23 cellular contexts compared by ENCODE assay signal in genomic region chr1:226983247-226983997, GRCh38. TPM values are rescaled to one million over a fixed set of nuclear protein-coding genes. Genes with fewer than 3 reads are reported as not detected.
DNase-seq lines count a peak whose midpoint lies in the region; ATAC-seq, FAIRE-seq and TF ChIP-seq lines count a peak whose summit lies in the region.
"Had no signal": no experiment of that assay in that cellular context is flagged by ENCODE, and none has a peak within 500 bp of the region (broad histone marks: within the 10 kb centered on the region; RNA-seq: fewer than 3 reads in every experiment).

No MANE protein-coding gene starts in this region.

- peak overlapping the region; percentile 41 for H3K27ac Mint-ChIP-seq in activated naive CD4-positive, alpha-beta T cell treated with anti-CD3 and anti-CD28 coated beads, Interleukin-2, amount 50 U/mL, for 24 hours
- no peak overlapping the region for H3K27ac Mint-ChIP-seq in activated naive CD4-positive, alpha-beta T cell treated with anti-CD3 and anti-CD28 coated beads, Interleukin-2, amount 10 ng/mL, durations not matched to agents 7 days and 5 days

- no peaks in the 10 kb centered on the region for H3K4me1 Mint-ChIP-seq in activated naive CD4-positive, alpha-beta T cell treated with anti-CD3 and anti-CD28 coated beads, Interleukin-2, amount 50 U/mL, for 24 hours
- H3K4me1 Mint-ChIP-seq in activated naive CD4-positive, alpha-beta T cell treated with anti-CD3 and anti-CD28 coated beads, Interleukin-2, amount 10 ng/mL, durations not matched to agents 7 days and 5 days, result no peaks in the 10 kb centered on the region
- H3K4me1 Mint-ChIP-seq: IgD-negative memory B cell had no signal

- TF ChIP-seq EP300 in K562 (IDR thresholded peaks at IDR 0.05; ENCODE audit: low read length), result no peak
- no peak for TF ChIP-seq EP300 in suprapubic skin (IDR thresholded peaks at IDR 0.05)

- H3K27ac ChIP-seq in K562 (ENCODE audit: extremely low read depth, low read depth, low read length), result no peak overlapping the region
- no peak overlapping the region for H3K27ac ChIP-seq in neuronal stem cell (replicated peaks; ENCODE audit: low read length)
- no peak overlapping the region for H3K27ac ChIP-seq in suprapubic skin
- no peak overlapping the region for H3K27ac ChIP-seq in GM23248
- H3K27ac ChIP-seq: PC-9, prostate gland, skin epidermis had no signal

- H2AFZ ChIP-seq in K562 (ENCODE audit: low read depth, low read length) (no peak overlapping the region), neuronal stem cell (ENCODE audit: low read length) (no peak overlapping the region), GM23248 (no peak overlapping the region)
- H2AFZ ChIP-seq: PC-9 had no signal

- H3K9me2 ChIP-seq in GM23248 (ENCODE audit: insufficient read depth), result no peaks in the 10 kb centered on the region

- H3K79me2 ChIP-seq in K562 (ENCODE audit: control insufficient read depth, insufficient read depth, low read length), result no peaks in the 10 kb centered on the region
- no peaks in the 10 kb centered on the region for H3K79me2 ChIP-seq in GM23248 (ENCODE audit: insufficient read depth)

- peak overlapping the region; percentile 85 for H3K23ac ChIP-seq in neuronal stem cell (ENCODE audit: low read depth, low read length, poor library complexity)

- H3K27me3 ChIP-seq in K562 (ENCODE audit: control insufficient read depth in 2 of 2, insufficient read depth in 2 of 2, low read length in 2 of 2) (no peaks in the 10 kb centered on the region), neuronal stem cell (ENCODE audit: control insufficient read depth in 3 of 3, insufficient read depth in 3 of 3, low read depth in 1 of 3, low read length in 3 of 3) (no peaks in the 10 kb centered on the region), suprapubic skin (no peaks in the 10 kb centered on the region), GM23248 (replicated peaks; ENCODE audit: insufficient read depth) (no peaks in the 10 kb centered on the region)
- H3K27me3 ChIP-seq: breast epithelium had no signal

- H3K14ac ChIP-seq in neuronal stem cell (ENCODE audit: low read length), result no peak overlapping the region

- H3K27me3 Mint-ChIP-seq in activated naive CD4-positive, alpha-beta T cell treated with anti-CD3 and anti-CD28 coated beads, Interleukin-2, amount 50 U/mL, for 24 hours, result no peaks in the 10 kb centered on the region
- H3K27me3 Mint-ChIP-seq in activated naive CD4-positive, alpha-beta T cell treated with anti-CD3 and anti-CD28 coated beads, Interleukin-2, amount 10 ng/mL, durations not matched to agents 7 days and 5 days, result no peaks in the 10 kb centered on the region
- H3K27me3 Mint-ChIP-seq: IgD-negative memory B cell had no signal

- peaks cover 36% of the 10 kb centered on the region for H3K36me3 ChIP-seq in K562 (ENCODE audit: control insufficient read depth, insufficient read depth, low read length)
- peaks cover 0 to 25% of the 10 kb centered on the region in 2 donors for H3K36me3 ChIP-seq in neuronal stem cell (replicated peaks in 1 of 2; ENCODE audit: control insufficient read depth in 2 of 2, insufficient read depth in 2 of 2, low read length in 2 of 2)
- H3K36me3 ChIP-seq in suprapubic skin, result peaks cover 85% of the 10 kb centered on the region
- no peaks in the 10 kb centered on the region for H3K36me3 ChIP-seq in GM23248 (ENCODE audit: low read depth)
- H3K36me3 ChIP-seq: breast epithelium had no signal

- TF ChIP-seq POLR2A in K562 (conservative IDR thresholded peaks at IDR 0.05), result 0 out of 2 replicates have a peak, but pooled peaks have one; percentile 15
- no peak for TF ChIP-seq POLR2A in suprapubic skin (IDR thresholded peaks at IDR 0.05)

- H3K9me1 ChIP-seq in K562 (ENCODE audit: control insufficient read depth, insufficient read depth, low read length), result peaks cover 4% of the 10 kb centered on the region

- no peaks in the 10 kb centered on the region for H3F3A ChIP-seq in GM23248 (ENCODE audit: insufficient read depth)

- H3K79me1 ChIP-seq in neuronal stem cell (ENCODE audit: low read depth, low read length), result no peaks in the 10 kb centered on the region

- peaks cover 12% of the 10 kb centered on the region for H3K36me3 Mint-ChIP-seq in activated naive CD4-positive, alpha-beta T cell treated with anti-CD3 and anti-CD28 coated beads, Interleukin-2, amount 50 U/mL, for 24 hours
- H3K36me3 Mint-ChIP-seq in activated naive CD4-positive, alpha-beta T cell treated with anti-CD3 and anti-CD28 coated beads, Interleukin-2, amount 10 ng/mL, durations not matched to agents 7 days and 5 days, result peaks cover 6% of the 10 kb centered on the region

- H3K4me3 Mint-ChIP-seq in activated naive CD4-positive, alpha-beta T cell treated with anti-CD3 and anti-CD28 coated beads, Interleukin-2, amount 50 U/mL, for 24 hours, result no peak overlapping the region
- no peak overlapping the region for H3K4me3 Mint-ChIP-seq in activated naive CD4-positive, alpha-beta T cell treated with anti-CD3 and anti-CD28 coated beads, Interleukin-2, amount 10 ng/mL, durations not matched to agents 7 days and 5 days

- TF ChIP-seq RAD21 in K562 (CRISPR knock-in tag; conservative IDR thresholded peaks at IDR 0.05 in 1 of 2, IDR thresholded peaks at IDR 0.05 in 1 of 2), result no peak

- no peak overlapping the region for H2BK15ac ChIP-seq in neuronal stem cell (ENCODE audit: low read length)

- FAIRE-seq in K562 (lab: Jason Lieb, UNC), result no peak
- FAIRE-seq: endothelial cell of umbilical vein, H1 had no signal

- H3K9me3 ChIP-seq in K562 (replicated peaks; ENCODE audit: control insufficient read depth, insufficient read depth, low read depth, low read length), result no peaks in the 10 kb centered on the region
- H3K9me3 ChIP-seq in neuronal stem cell (replicated peaks in 1 of 2; ENCODE audit: control insufficient read depth in 2 of 2, insufficient read depth in 1 of 2, low read depth in 1 of 2, low read length in 2 of 2), result peaks cover 0 to 2% of the 10 kb centered on the region in 2 donors
- H3K9me3 ChIP-seq in suprapubic skin, result no peaks in the 10 kb centered on the region
- H3K9me3 ChIP-seq in GM23248 (ENCODE audit: low read depth), result no peaks in the 10 kb centered on the region
- H3K9me3 ChIP-seq: breast epithelium, mucosa of descending colon, prostate gland had no signal

- intact Hi-C loops in K562 (cut with micrococcal nuclease), result no loop called here

- H2BK12ac ChIP-seq in neuronal stem cell (ENCODE audit: low read length), result no peak overlapping the region

- TF ChIP-seq CTCF in K562 (IDR thresholded peaks at IDR 0.05 in 2 of 3, conservative IDR thresholded peaks at IDR 0.05 in 1 of 3; ENCODE audit: insufficient read depth in 2 of 3, low read depth in 1 of 3, low read length in 3 of 3), result no peak
- no peak for TF ChIP-seq CTCF in suprapubic skin (IDR thresholded peaks at IDR 0.05)

- peak overlapping the region; percentile 71 for H3K18ac ChIP-seq in neuronal stem cell (ENCODE audit: low read length)

- no peak overlapping the region for H4K91ac ChIP-seq in neuronal stem cell (ENCODE audit: low read depth, low read length, poor library complexity)

- CTCF ChIA-PET in activated naive CD4-positive, alpha-beta T cell treated with anti-CD3 and anti-CD28 coated beads, Interleukin-2, amount 10 ng/mL, durations not matched to agents 7 days and 5 days (lab: Charles Lee), result no interaction called here
- CTCF ChIA-PET in K562 (lab: Yijun Ruan, JAX; ENCODE audit: low intra/inter-chr PET ratio), result no interaction called here

- H3K4me3 ChIP-seq in K562, result no peak overlapping the region
- H3K4me3 ChIP-seq in neuronal stem cell (ENCODE audit: low read length in 2 of 2), result no peak overlapping the region
- no peak overlapping the region for H3K4me3 ChIP-seq in suprapubic skin
- no peak overlapping the region for H3K4me3 ChIP-seq in GM23248
- H3K4me3 ChIP-seq: breast epithelium, mucosa of descending colon, PC-9, prostate gland, skin epidermis had no signal

- H3K4ac ChIP-seq in neuronal stem cell (ENCODE audit: low read length), result no peak overlapping the region

- ATAC-seq in K562, result no peak
- ATAC-seq: mucosa of descending colon; stimulated activated naive CD8-positive, alpha-beta T cell treated with anti-CD3 and anti-CD28 coated beads, Interleukin-15, Interleukin-2, amounts not matched to agents 100 U/mL and 50 U/mL, for 24 hours had no signal

- H2AK5ac ChIP-seq in neuronal stem cell (ENCODE audit: low read depth, low read length), result peak overlapping the region; percentile 7

- H3K9me3 Mint-ChIP-seq in activated naive CD4-positive, alpha-beta T cell treated with anti-CD3 and anti-CD28 coated beads, Interleukin-2, amount 50 U/mL, for 24 hours, result no peaks in the 10 kb centered on the region
- H3K9me3 Mint-ChIP-seq in activated naive CD4-positive, alpha-beta T cell treated with anti-CD3 and anti-CD28 coated beads, Interleukin-2, amount 10 ng/mL, durations not matched to agents 7 days and 5 days, result no peaks in the 10 kb centered on the region
- H3K9me3 Mint-ChIP-seq: IgD-negative memory B cell had no signal

- H3K4me1 ChIP-seq in K562 (replicated peaks in 1 of 2; ENCODE audit: control insufficient read depth in 2 of 2, insufficient read depth in 2 of 2, low read length in 2 of 2) (peaks cover 0 to 59% of the 10 kb centered on the region in 2 experiments; a peak in 2 of 5 replicates), neuronal stem cell (ENCODE audit: control insufficient read depth in 2 of 2, insufficient read depth in 1 of 2, low read depth in 1 of 2, low read length in 2 of 2) (peaks cover 0 to 3% of the 10 kb centered on the region in 2 donors), suprapubic skin (peaks cover 5% of the 10 kb centered on the region), GM23248 (ENCODE audit: insufficient read depth) (no peaks in the 10 kb centered on the region)

- H3K9ac ChIP-seq in K562 (ENCODE audit: insufficient read depth in 1 of 2, low read depth in 2 of 2, low read length in 2 of 2) (peak overlapping the region in 1 of 2 experiments; percentile 9; a peak in 1 of 4 replicates), neuronal stem cell (ENCODE audit: low read depth, low read length, poor library complexity) (no peak overlapping the region), GM23248 (no peak overlapping the region)

- BruUV-seq in K562 (replicated peaks; lab: Mats Ljungman, UMichigan), result no TSS peak

- H3K4me2 ChIP-seq in K562 (ENCODE audit: insufficient read depth, low read length) (no peak overlapping the region), neuronal stem cell (ENCODE audit: insufficient read depth, low read length, poor library complexity, severe bottlenecking) (no peak overlapping the region), GM23248 (ENCODE audit: unreplicated experiment) (no peak overlapping the region)
- H3K4me2 ChIP-seq: PC-9 had no signal

- WGBS in K562 (ENCODE audit: insufficient coverage, low coverage, missing lambda C conversion rate), result 86% methylated on average over 18 of the region's 18 CpGs
- WGBS in neuronal stem cell (ENCODE audit: extremely low coverage in 2 of 2, insufficient read length in 2 of 2, insufficient replicate concordance in 1 of 2), 2 donors, result no CpG with 5 or more reads among the region's 18 CpGs
- WGBS in suprapubic skin, result 93% methylated on average over 9 of the region's 18 CpGs
- 92 to 93% methylated on average over 18 of the region's 18 CpGs for WGBS in GM23248 (ENCODE audit: low coverage in 1 of 2, low lambda C conversion rate in 2 of 2, missing lambda C conversion rate in 2 of 2), 2 experiments

- no peak overlapping the region for H4K8ac ChIP-seq in neuronal stem cell (ENCODE audit: low read depth, low read length)

- H2BK5ac ChIP-seq in neuronal stem cell (ENCODE audit: low read length), result peak overlapping the region; percentile 87

- POLR2A ChIA-PET in K562 (lab: Yijun Ruan, JAX), result interaction anchor here (0.6 to 1.5 kb wide), 6 partner anchors 10 to 335 kb away, joined by 3 to 7 read pairs (median 4); partner anchors contain the start of gene CDC42BPA

- DNase-seq in activated naive CD4-positive, alpha-beta T cell treated with anti-CD3 and anti-CD28 coated beads, Interleukin-2, amount 10 ng/mL, durations not matched to agents 7 days and 5 days, result no peak
- DNase-seq in K562 (ENCODE audit: extremely low read depth in 1 of 4, low spot score in 3 of 4) (no peak), neuronal stem cell (ENCODE audit: low spot score) (no peak), suprapubic skin (ENCODE audit: low spot score in 2 of 2) (peak; percentile 61 to 73), GM23248 (no peak), dedifferentiated amniotic fluid mesenchymal stem cell (ENCODE audit: extremely low spot score) (no peak)
- no peak for DNase-seq in effector CD4-positive, alpha-beta T cell
- DNase-seq: Calu3; cortex of kidney; NCI-H2081 treated with DMSO at 0.1 percent for 48 hours; NCI-H446 treated with DMSO at 0.1 percent for 48 hours; PC-9; SIG-M5; stimulated activated naive CD8-positive, alpha-beta T cell treated with anti-CD3 and anti-CD28 coated beads, Interleukin-15, Interleukin-2, amounts not matched to agents 100 U/mL and 50 U/mL, for 24 hours; trophoblast cell had no signal

- no peak overlapping the region for H2BK120ac ChIP-seq in neuronal stem cell (ENCODE audit: low read depth, low read length)

- H4K20me1 ChIP-seq in K562 (replicated peaks; ENCODE audit: control insufficient read depth, insufficient read depth, low read length), result no peaks in the 10 kb centered on the region
- H4K20me1 ChIP-seq in GM23248 (ENCODE audit: insufficient read depth), result no peaks in the 10 kb centered on the region

- in situ Hi-C loops in K562 (cut with MboI) (no loop called here), GM23248 (cut with MboI) (no loop called here)

RNA-seq across cellular contexts. Expression of gene COQ8A, which starts 43.3 kb away (rescaled TPM):
- 36.8 and 53.6 TPM in 2 replicates for total RNA-seq in K562 (2011; cell fraction: chromatin; rRNA removed; ENCODE audit: low replicate concordance)
- 34.5 and 34.7 TPM in 2 replicates for total RNA-seq in K562 (2011; cell fraction: nucleolus; rRNA removed)
- total RNA-seq in K562 (2011; cell fraction: nucleoplasm; rRNA removed), result 35.6 and 48.2 TPM in 2 replicates
- 40.1 and 45.0 TPM in 2 replicates for total RNA-seq in K562 (2014; rRNA removed)
- 18.4 and 18.6 TPM in 2 replicates for total RNA-seq in K562 (2014; rRNA removed; fragmentation: Illumina TruSeq; extraction: Trizol)
- 20.5 and 20.7 TPM in 2 replicates for total RNA-seq in K562 (2015; rRNA removed; fragmentation: Illumina TruSeq; extraction: Trizol)
- total RNA-seq in K562 (2021), result 44.3 and 54.3 TPM in 2 replicates
- 38.4 and 40.1 TPM in 2 replicates for polyA plus RNA-seq in K562 (2011; rRNA removed)
- polyA plus RNA-seq in K562 (2011; cell fraction: cytosol; rRNA removed), result 36.3 and 44.9 TPM in 2 replicates
- polyA plus RNA-seq in K562 (2011; cell fraction: nucleus; rRNA removed), result 78.8 and 89.1 TPM in 2 replicates
- polyA plus RNA-seq in K562 (2012), result 27.1 and 42.6 TPM in 2 replicates
- polyA plus RNA-seq in K562 (2014; fragmentation: Illumina TruSeq; extraction: Trizol), result 32.4 and 42.5 TPM in 2 replicates
- polyA plus RNA-seq in K562 (2014; fragmentation: Nextera tagmentation; extraction: Ambion mirVana), result 1 to 10 TPM; 2.6 to 4.1 TPM
- polyA plus RNA-seq in K562 (2014; rRNA removed), result 38.0 and 45.7 TPM in 2 replicates
- polyA minus RNA-seq in K562 (2011; rRNA and poly(A)+ RNA removed), result 18.9 and 22.0 TPM in 2 replicates
- polyA minus RNA-seq in K562 (2011; cell fraction: cytosol; rRNA and poly(A)+ RNA removed), result 18.2 and 22.0 TPM in 2 replicates
- 18.6 and 21.1 TPM in 2 replicates for polyA minus RNA-seq in K562 (2011; cell fraction: nucleus; rRNA and poly(A)+ RNA removed)
- 9.2 TPM for polyA plus RNA-seq in neuronal stem cell (2013, experiment 1 of 2)
- polyA plus RNA-seq in neuronal stem cell (2013, experiment 2 of 2), result 8.8 TPM
- total RNA-seq in suprapubic skin, result 100 to 1,000 TPM in 1 of 4 donors, 10 to 100 TPM in 3; 41.9 to 113 (median 59.8) TPM
- total RNA-seq in GM23248 (2014; rRNA removed; shearing (Covaris generic)), result 8.3 and 10.5 TPM in 2 replicates
- polyA plus RNA-seq in GM23248 (2016; fragmentation: Nextera tagmentation; extraction: Ambion mirVana), result 7.9 and 8.7 TPM in 2 replicates

Comparison
In these comparisons a context has a peak if more than half of its experiments do, and no peak if none do; other contexts are left out.
1. DNase-seq: peak in suprapubic skin (2 of 2); none in activated naive CD4-positive, alpha-beta T cell treated with anti-CD3 and anti-CD28 coated beads, Interleukin-2, amount 10 ng/mL, durations not matched to agents 7 days and 5 days (single experiment), K562 (0 of 4), neuronal stem cell (single experiment), GM23248 (single experiment), dedifferentiated amniotic fluid mesenchymal stem cell (single experiment) and effector CD4-positive, alpha-beta T cell (single experiment).